In genomic region chr2:53765749-53766148, GRCh38 we compare ENCODE assay signal across 20 cellular contexts. TPM values are rescaled to one million over a fixed set of nuclear protein-coding genes. Genes with fewer than 3 reads are reported as not detected.
A peak's percentile ranks its signal among the peaks of the same experiment; 100 is the strongest.
DNase-seq lines count a peak whose midpoint lies in the region; ATAC-seq and TF ChIP-seq lines count a peak whose summit lies in the region.
"Had no signal": no experiment of that assay in that cellular context is flagged by ENCODE, and none has a peak within 500 bp of the region (broad histone marks: within the 10 kb centered on the region; RNA-seq: fewer than 3 reads in every experiment).

No MANE protein-coding gene starts in this region.

- H3K27me3 ChIP-seq in foreskin keratinocyte = no peaks in the 10 kb centered on the region
- H3K27me3 ChIP-seq: BLaER1 treated with 17β-estradiol and CSF1 and Interleukin-3, amounts not matched to agents 10 nM and 100 nM had no signal

- ATAC-seq in T-helper 17 cell (no peak), foreskin keratinocyte (no peak), HG03342 (IDR thresholded peaks at IDR 0.05; ENCODE audit: unreplicated experiment) (no peak)

- TF ChIP-seq CTCF in glutamatergic neuron (IDR thresholded peaks at IDR 0.05; ENCODE audit: partially characterized antibody, unreplicated experiment) (no peak), progenitor cell of endocrine pancreas (IDR thresholded peaks at IDR 0.05; ENCODE audit: unreplicated experiment) (no peak), foreskin keratinocyte (conservative IDR thresholded peaks at IDR 0.05) (no peak), GM13976 (IDR thresholded peaks at IDR 0.05; ENCODE audit: borderline replicate concordance, control extremely low read depth, extremely low read depth, insufficient read depth, missing control alignments) (no peak)

- DNase-seq in activated CD4-positive, alpha-beta T cell treated with anti-CD3 and anti-CD28 coated beads, Interleukin-2, amount 10 ng/mL, durations not matched to agents 7 days and 5 days = no peak
- no peak for DNase-seq in activated CD4-positive, alpha-beta T cell treated with anti-CD3 and anti-CD28 coated beads, Interleukin-2, amount 50 U/mL, for 1 hour
- DNase-seq in T-helper 17 cell = no peak
- no peak for DNase-seq in glutamatergic neuron
- DNase-seq in progenitor cell of endocrine pancreas (ENCODE audit: low spot score, unreplicated experiment) = no peak
- DNase-seq in foreskin keratinocyte = no peak
- no peak for DNase-seq in GM13976 (ENCODE audit: low spot score)
- DNase-seq: 8988T, DMS 273 treated with DMSO at 0.1 percent for 48 hours, H7, IMR-90, Kasumi-1, NCI-H1105 treated with DMSO at 0.1 percent for 48 hours, NCI-H1694 treated with DMSO at 0.1 percent for 48 hours, NCI-H2107, NCI-H226, NCI-H526, SHP77 had no signal

- H3K4me3 Mint-ChIP-seq in activated CD4-positive, alpha-beta T cell treated with anti-CD3 and anti-CD28 coated beads, Interleukin-2, amount 10 ng/mL, durations not matched to agents 7 days and 5 days = no peak overlapping the region
- H3K4me3 Mint-ChIP-seq in T-helper 17 cell (no peak overlapping the region), glutamatergic neuron (ENCODE audit: unreplicated experiment) (peak overlapping the region; percentile 25), progenitor cell of endocrine pancreas (ENCODE audit: low read depth) (peak overlapping the region; percentile 48)

- no peaks in the 10 kb centered on the region for H3K9me3 Mint-ChIP-seq in activated CD4-positive, alpha-beta T cell treated with anti-CD3 and anti-CD28 coated beads, Interleukin-2, amount 10 ng/mL, durations not matched to agents 7 days and 5 days
- H3K9me3 Mint-ChIP-seq in glutamatergic neuron (ENCODE audit: unreplicated experiment) (peaks cover 2% of the 10 kb centered on the region), progenitor cell of endocrine pancreas (ENCODE audit: low read depth) (no peaks in the 10 kb centered on the region)

- peaks cover 34% of the 10 kb centered on the region for H3K4me1 Mint-ChIP-seq in activated CD4-positive, alpha-beta T cell treated with anti-CD3 and anti-CD28 coated beads, Interleukin-2, amount 10 ng/mL, durations not matched to agents 7 days and 5 days
- H3K4me1 Mint-ChIP-seq in T-helper 17 cell = peaks cover 17% of the 10 kb centered on the region
- peaks cover 1% of the 10 kb centered on the region for H3K4me1 Mint-ChIP-seq in glutamatergic neuron (ENCODE audit: low read depth, unreplicated experiment)
- H3K4me1 Mint-ChIP-seq in progenitor cell of endocrine pancreas (ENCODE audit: low read depth) = peaks cover 21% of the 10 kb centered on the region

- no peak overlapping the region for H3K27ac ChIP-seq in foreskin keratinocyte
- H3K27ac ChIP-seq: BLaER1 treated with 17β-estradiol and CSF1 and Interleukin-3, amounts not matched to agents 10 nM and 100 nM had no signal

- H3K4me1 ChIP-seq in foreskin keratinocyte = peaks cover 4% of the 10 kb centered on the region

- H3K27me3 Mint-ChIP-seq in activated CD4-positive, alpha-beta T cell treated with anti-CD3 and anti-CD28 coated beads, Interleukin-2, amount 10 ng/mL, durations not matched to agents 7 days and 5 days = no peaks in the 10 kb centered on the region
- H3K27me3 Mint-ChIP-seq in T-helper 17 cell (no peaks in the 10 kb centered on the region), glutamatergic neuron (ENCODE audit: unreplicated experiment) (peaks cover 2% of the 10 kb centered on the region), progenitor cell of endocrine pancreas (no peaks in the 10 kb centered on the region)

- in situ Hi-C loops in GM13976 (cut with MboI; ENCODE audit: low sequenced_read_pairs, unreplicated experiment) = no loop called here

- H3K36me3 Mint-ChIP-seq in activated CD4-positive, alpha-beta T cell treated with anti-CD3 and anti-CD28 coated beads, Interleukin-2, amount 10 ng/mL, durations not matched to agents 7 days and 5 days (ENCODE audit: low read depth) = peaks cover 26% of the 10 kb centered on the region
- H3K36me3 Mint-ChIP-seq in T-helper 17 cell (ENCODE audit: low read depth) (no peaks in the 10 kb centered on the region), glutamatergic neuron (ENCODE audit: unreplicated experiment) (no peaks in the 10 kb centered on the region), progenitor cell of endocrine pancreas (ENCODE audit: insufficient read depth) (peaks cover 9% of the 10 kb centered on the region)

- H3K9me3 ChIP-seq in T-helper 17 cell (ENCODE audit: control insufficient read depth, low read length, poor library complexity, severe bottlenecking) = no peaks in the 10 kb centered on the region
- H3K9me3 ChIP-seq: BLaER1 treated with 17β-estradiol and CSF1 and Interleukin-3, amounts not matched to agents 10 nM and 100 nM had no signal

- peak overlapping the region; percentile 37 for H3K27ac Mint-ChIP-seq in activated CD4-positive, alpha-beta T cell treated with anti-CD3 and anti-CD28 coated beads, Interleukin-2, amount 10 ng/mL, durations not matched to agents 7 days and 5 days
- peak overlapping the region; percentile 39 for H3K27ac Mint-ChIP-seq in T-helper 17 cell
- no peak overlapping the region for H3K27ac Mint-ChIP-seq in glutamatergic neuron (ENCODE audit: unreplicated experiment)
- H3K27ac Mint-ChIP-seq in progenitor cell of endocrine pancreas = peak overlapping the region; percentile 19

- POLR2A ChIA-PET in activated CD4-positive, alpha-beta T cell treated with anti-CD3 and anti-CD28 coated beads, Interleukin-2, amount 10 ng/mL, durations not matched to agents 7 days and 5 days (lab: Charles Lee) = no interaction called here

- CTCF ChIA-PET in activated CD4-positive, alpha-beta T cell treated with anti-CD3 and anti-CD28 coated beads, Interleukin-2, amount 10 ng/mL, durations not matched to agents 7 days and 5 days (lab: Charles Lee) = no interaction called here

RNA-seq across cellular contexts. Expression of gene CHAC2, which starts 1.9 kb away (rescaled TPM):
- 10 to 100 TPM; 12.3 to 12.6 TPM for total RNA-seq in activated CD4-positive, alpha-beta T cell treated with anti-CD3 and anti-CD28 coated beads, Interleukin-2, amount 10 ng/mL, durations not matched to agents 7 days and 5 days
- total RNA-seq in T-helper 17 cell = under 1 TPM; 0.42 to 0.76 TPM
- 1.7 TPM for total RNA-seq in glutamatergic neuron (ENCODE audit: unreplicated experiment)
- 1.6 and 2.9 TPM in 2 replicates for total RNA-seq in progenitor cell of endocrine pancreas
- 14.3 TPM in 2 replicates for total RNA-seq in foreskin keratinocyte
- 11.1 and 13.8 TPM in 2 replicates for polyA plus RNA-seq in foreskin keratinocyte

RNA-seq across cellular contexts. Expression of gene ASB3, which starts 21.0 kb away (rescaled TPM):
- 10 to 100 TPM; 20.2 to 23.3 TPM for total RNA-seq in activated CD4-positive, alpha-beta T cell treated with anti-CD3 and anti-CD28 coated beads, Interleukin-2, amount 10 ng/mL, durations not matched to agents 7 days and 5 days
- total RNA-seq in T-helper 17 cell (10 to 100 TPM; 26.0 to 29.1 TPM), glutamatergic neuron (ENCODE audit: unreplicated experiment) (25.3 TPM), progenitor cell of endocrine pancreas (31.3 and 31.4 TPM in 2 replicates), foreskin keratinocyte (12.0 and 13.8 TPM in 2 replicates)
- polyA plus RNA-seq in foreskin keratinocyte = 6.8 and 7.5 TPM in 2 replicates

RNA-seq across cellular contexts. Expression of gene ERLEC1, which starts 21.1 kb away (rescaled TPM):
- total RNA-seq in activated CD4-positive, alpha-beta T cell treated with anti-CD3 and anti-CD28 coated beads, Interleukin-2, amount 10 ng/mL, durations not matched to agents 7 days and 5 days = 10 to 100 TPM; 22.7 to 23.2 TPM
- total RNA-seq in T-helper 17 cell = 10 to 100 TPM; 16.6 to 17.8 TPM
- 20.9 TPM for total RNA-seq in glutamatergic neuron (ENCODE audit: unreplicated experiment)
- 36.4 and 37.9 TPM in 2 replicates for total RNA-seq in progenitor cell of endocrine pancreas
- total RNA-seq in foreskin keratinocyte = 34.0 and 35.4 TPM in 2 replicates
- polyA plus RNA-seq in foreskin keratinocyte = 20.7 and 22.1 TPM in 2 replicates

Comparison
In these comparisons a context has a peak if more than half of its experiments do, and no peak if none do; other contexts are left out.
1. H3K4me3 Mint-ChIP-seq: peak in glutamatergic neuron (single experiment) and progenitor cell of endocrine pancreas (single experiment); none in activated CD4-positive, alpha-beta T cell treated with anti-CD3 and anti-CD28 coated beads, Interleukin-2, amount 10 ng/mL, durations not matched to agents 7 days and 5 days (single experiment) and T-helper 17 cell (single experiment).